Comparison of ENCODE assay signal across 8 cellular contexts in the genomic region with DNA sequence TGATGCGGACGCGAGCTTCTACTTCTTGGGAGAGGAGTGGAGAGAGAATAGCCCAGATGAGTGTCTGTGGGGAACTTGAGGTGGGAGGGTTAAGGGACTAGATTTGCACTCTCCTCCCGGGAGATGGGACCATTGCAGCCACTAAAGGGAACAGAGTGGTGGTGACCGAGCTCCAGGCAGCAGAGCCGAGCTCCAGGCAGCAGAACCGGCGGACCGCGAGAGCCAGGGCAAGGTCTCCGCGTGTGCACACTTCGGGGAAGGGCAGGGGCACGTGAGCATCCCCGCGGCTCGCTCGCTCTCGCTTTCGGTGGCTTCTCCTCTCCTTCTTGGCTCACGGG.
A peak's percentile ranks its signal among the peaks of the same experiment; 100 is the strongest.
DNase-seq lines count a peak whose midpoint lies in the region; ATAC-seq and TF ChIP-seq lines count a peak whose summit lies in the region.

No MANE protein-coding gene starts in this region.

- peak overlapping the region; percentile 56 for H3K4me3 ChIP-seq in AG04449 (ENCODE audit: low read depth, low read length)
- no peak overlapping the region for H3K4me3 ChIP-seq in KMS-11 (IDR thresholded peaks at IDR 0.05; ENCODE audit: insufficient read depth, low read depth, low read length)
- peak overlapping the region; percentile 42 to 89 for H3K4me3 ChIP-seq in muscle layer of duodenum (ENCODE audit: low read depth in 1 of 2, low read length in 2 of 2)

- H3K9me3 ChIP-seq in muscle layer of duodenum (ENCODE audit: control insufficient read depth in 1 of 2, low read length in 2 of 2), result no peaks in the 10 kb centered on the region

- no peak overlapping the region for H3K9ac ChIP-seq in KMS-11

- CTCF ChIA-PET in AG04449 (lab: Yijun Ruan, JAX), result interaction anchor here (0.7 to 23.4 kb wide), 4 partner anchors 10 to 187 kb away, joined by 3 to 652 read pairs (median 16); no protein-coding TSS in a partner anchor

- H3K4me3 Mint-ChIP-seq in dendritic cell treated with granulocyte-macrophage colony-stimulating factor and Interleukin-4, amounts not matched to agents 40 ng/mL and 50 ng/mL, for 4 days, result peak overlapping the region; percentile 63

- no peak for DNase-seq in AG04449 (ENCODE audit: low read depth, low spot score)
- no peak for DNase-seq in NCI-H1694 treated with DMSO at 0.1 percent for 48 hours (lab: John Stamatoyannopoulos, UW)
- no peak for DNase-seq in NCI-H146 treated with DMSO at 0.1 percent for 48 hours (lab: John Stamatoyannopoulos, UW; ENCODE audit: unreplicated experiment)
- no peak for DNase-seq in GDM1 (lab: John Stamatoyannopoulos, UW)

- H2AFZ ChIP-seq in KMS-11 (ENCODE audit: low read depth), result peak overlapping the region; percentile 66; the same call in 1 of the 2 replicates

- no peaks in the 10 kb centered on the region for H3K9me3 Mint-ChIP-seq in dendritic cell treated with granulocyte-macrophage colony-stimulating factor and Interleukin-4, amounts not matched to agents 40 ng/mL and 50 ng/mL, for 4 days

- H3K36me3 ChIP-seq in KMS-11 (ENCODE audit: insufficient read depth) (no peaks in the 10 kb centered on the region), muscle layer of duodenum (ENCODE audit: control insufficient read depth in 1 of 2, insufficient read depth in 2 of 2, low read length in 2 of 2) (no peaks in the 10 kb centered on the region)

- H3K27me3 ChIP-seq in KMS-11 (ENCODE audit: insufficient read depth, low read depth), result peaks cover 41% of the 10 kb centered on the region
- H3K27me3 ChIP-seq in muscle layer of duodenum (ENCODE audit: low read depth, low read length), result peaks cover 30% of the 10 kb centered on the region

- intact Hi-C loops in dendritic cell treated with granulocyte-macrophage colony-stimulating factor and Interleukin-4, amounts not matched to agents 40 ng/mL and 50 ng/mL, for 4 days (cut with micrococcal nuclease), result no loop called here

- H3K27ac Mint-ChIP-seq in dendritic cell treated with granulocyte-macrophage colony-stimulating factor and Interleukin-4, amounts not matched to agents 40 ng/mL and 50 ng/mL, for 4 days, result no peak overlapping the region

- no peak overlapping the region for H3K27ac ChIP-seq in KMS-11
- H3K27ac ChIP-seq in muscle layer of duodenum (ENCODE audit: low read length), result no peak overlapping the region

- no peak for ATAC-seq in GM18867 (IDR thresholded peaks at IDR 0.05; ENCODE audit: unreplicated experiment)

- peak overlapping the region; percentile 63 for H3K4me2 ChIP-seq in KMS-11

- H3K79me2 ChIP-seq in KMS-11 (ENCODE audit: insufficient read depth, low read depth), result no peaks in the 10 kb centered on the region

- peaks cover 9% of the 10 kb centered on the region for H3K4me1 Mint-ChIP-seq in dendritic cell treated with granulocyte-macrophage colony-stimulating factor and Interleukin-4, amounts not matched to agents 40 ng/mL and 50 ng/mL, for 4 days (ENCODE audit: low read depth)

- no peak for TF ChIP-seq CTCF in AG04449 (IDR thresholded peaks at IDR 0.05; ENCODE audit: insufficient read depth, low read length, missing control alignments)
- no peak for TF ChIP-seq CTCF in KMS-11 (conservative IDR thresholded peaks at IDR 0.05; ENCODE audit: low read depth, low read length)

- H3K36me3 Mint-ChIP-seq in dendritic cell treated with granulocyte-macrophage colony-stimulating factor and Interleukin-4, amounts not matched to agents 40 ng/mL and 50 ng/mL, for 4 days (ENCODE audit: low read depth), result no peaks in the 10 kb centered on the region

- H3K27me3 Mint-ChIP-seq in dendritic cell treated with granulocyte-macrophage colony-stimulating factor and Interleukin-4, amounts not matched to agents 40 ng/mL and 50 ng/mL, for 4 days, result peaks cover 79% of the 10 kb centered on the region

- POLR2A ChIA-PET in AG04449 (lab: Yijun Ruan, JAX), result interaction anchor here (0.8 to 1.0 kb wide), 2 partner anchors 56 to 72 kb away, joined by 4 to 5 read pairs; a partner anchor contains a TSS

- no peaks in the 10 kb centered on the region for H4K20me1 ChIP-seq in KMS-11 (ENCODE audit: insufficient read depth)

- H3K4me1 ChIP-seq in KMS-11 (ENCODE audit: low read depth, poor library complexity, severe bottlenecking) (no peaks in the 10 kb centered on the region), muscle layer of duodenum (ENCODE audit: control insufficient read depth in 1 of 2, insufficient read depth in 2 of 2, low read length in 2 of 2) (peaks cover 0 to 17% of the 10 kb centered on the region in 2 donors)
